Comparison of ENCODE assay signal across 8 cellular contexts in genomic region chr19:41299755-41300089, GRCh38. TPM values are rescaled to one million over a fixed set of nuclear protein-coding genes. Genes with fewer than 3 reads are reported as not detected.
DNase-seq lines count a peak whose midpoint lies in the region; ATAC-seq and TF ChIP-seq lines count a peak whose summit lies in the region.

No MANE protein-coding gene starts in this region.

- peaks cover 100% of the 10 kb centered on the region for H3K4me1 Mint-ChIP-seq in activated CD4-positive, alpha-beta T cell treated with anti-CD3 and anti-CD28 coated beads for 36 hours
- H3K4me1 Mint-ChIP-seq in activated naive CD4-positive, alpha-beta T cell treated with anti-CD3 and anti-CD28 coated beads for 36 hours (ENCODE audit: low read depth): peaks cover 100% of the 10 kb centered on the region
- H3K4me1 Mint-ChIP-seq in WTC11: no peaks in the 10 kb centered on the region

- H3K4me3 ChIP-seq in left ventricle myocardium inferior (no peak overlapping the region), stomach (no peak overlapping the region)

- H3K4me1 ChIP-seq in left ventricle myocardium inferior (peaks cover 74% of the 10 kb centered on the region), stomach (peaks cover 53 to 93% (median 60%) of the 10 kb centered on the region in 4 donors)

- DNase-seq in activated CD4-positive, alpha-beta T cell treated with anti-CD3 and anti-CD28 coated beads for 36 hours: peak; percentile 53
- DNase-seq in activated CD4-positive, alpha-beta T cell treated with anti-CD3 and anti-CD28 coated beads, Interleukin-2, amount 50 U/mL, for 48 hours: no peak
- DNase-seq in activated naive CD4-positive, alpha-beta T cell treated with anti-CD3 and anti-CD28 coated beads for 36 hours: peak; percentile 43
- peak; percentile 75 for DNase-seq in left ventricle myocardium inferior
- peak; percentile 48 for DNase-seq in stomach
- DNase-seq in D341Med (ENCODE audit: low spot score): no peak
- no peak for DNase-seq in WTC11 (ENCODE audit: low spot score)

- intact Hi-C loops in activated CD4-positive, alpha-beta T cell treated with anti-CD3 and anti-CD28 coated beads for 36 hours (cut with DNase I, micrococcal nuclease): no loop called here
- intact Hi-C loops in activated naive CD4-positive, alpha-beta T cell treated with anti-CD3 and anti-CD28 coated beads for 36 hours (cut with micrococcal nuclease): no loop called here
- intact Hi-C loops in left ventricle myocardium inferior (cut with micrococcal nuclease) (no loop called here), stomach (cut with DNase I; ENCODE audit: low total_unique reads) (no loop called here)

- H3K27ac ChIP-seq in left ventricle myocardium inferior (replicated peaks): peak overlapping the region; percentile 86
- H3K27ac ChIP-seq in stomach: peak overlapping the region in 4 of 5 donors; percentile 83 to 98 (median 86)

- TF ChIP-seq POLR2A in stomach (IDR thresholded peaks at IDR 0.05): no peak

- H3K9me3 ChIP-seq in left ventricle myocardium inferior (replicated peaks) (no peaks in the 10 kb centered on the region), stomach (no peaks in the 10 kb centered on the region)

- peaks cover 68% of the 10 kb centered on the region for H3K36me3 ChIP-seq in left ventricle myocardium inferior
- H3K36me3 ChIP-seq in stomach: peaks cover 64 to 99% (median 92%) of the 10 kb centered on the region in 4 donors

- TF ChIP-seq CTCF in left ventricle myocardium inferior (IDR thresholded peaks at IDR 0.05; ENCODE audit: borderline replicate concordance) (no peak), stomach (IDR thresholded peaks at IDR 0.05) (no peak), WTC11 (IDR thresholded peaks at IDR 0.05) (no peak)

- ATAC-seq in activated CD4-positive, alpha-beta T cell treated with anti-CD3 and anti-CD28 coated beads for 36 hours: no peak
- ATAC-seq in GM21423 (IDR thresholded peaks at IDR 0.05; ENCODE audit: unreplicated experiment): no peak
- no peak for ATAC-seq in WTC11

- WGBS in stomach, 5 donors: 18 to 34% (median 29%) methylated on average over 4 of the region's 4 CpGs

- H3K4me3 Mint-ChIP-seq in activated CD4-positive, alpha-beta T cell treated with anti-CD3 and anti-CD28 coated beads for 36 hours: no peak overlapping the region
- no peak overlapping the region for H3K4me3 Mint-ChIP-seq in activated naive CD4-positive, alpha-beta T cell treated with anti-CD3 and anti-CD28 coated beads for 36 hours
- H3K4me3 Mint-ChIP-seq in WTC11: no peak overlapping the region

- H3K27me3 Mint-ChIP-seq in activated CD4-positive, alpha-beta T cell treated with anti-CD3 and anti-CD28 coated beads for 36 hours: no peaks in the 10 kb centered on the region
- H3K27me3 Mint-ChIP-seq in activated naive CD4-positive, alpha-beta T cell treated with anti-CD3 and anti-CD28 coated beads for 36 hours (ENCODE audit: low read depth): no peaks in the 10 kb centered on the region
- no peaks in the 10 kb centered on the region for H3K27me3 Mint-ChIP-seq in WTC11 (ENCODE audit: low read depth)

- CTCF ChIA-PET in activated CD4-positive, alpha-beta T cell treated with anti-CD3 and anti-CD28 coated beads for 36 hours (lab: Charles Lee): interaction anchor here (1.1 to 5.4 kb wide), 2 partner anchors 9 to 18 kb away, joined by 4 to 36 read pairs; no protein-coding TSS in a partner anchor
- CTCF ChIA-PET in activated naive CD4-positive, alpha-beta T cell treated with anti-CD3 and anti-CD28 coated beads for 36 hours (lab: Charles Lee): interaction anchor here (2.3 kb wide), 1 partner anchor 8 kb away, joined by 11 read pairs; no protein-coding TSS in a partner anchor
- CTCF ChIA-PET in WTC11 (lab: Charles Lee): interaction anchor here (1.4 to 1.9 kb wide), 2 partner anchors 9 to 36 kb away, joined by 4 to 7 read pairs; no protein-coding TSS in a partner anchor

- no peak for TF ChIP-seq EP300 in stomach (IDR thresholded peaks at IDR 0.05)

- peak overlapping the region; percentile 55 for H3K27ac Mint-ChIP-seq in activated CD4-positive, alpha-beta T cell treated with anti-CD3 and anti-CD28 coated beads for 36 hours
- peak overlapping the region; percentile 54 for H3K27ac Mint-ChIP-seq in activated naive CD4-positive, alpha-beta T cell treated with anti-CD3 and anti-CD28 coated beads for 36 hours
- no peak overlapping the region; the same call in 1 of the 2 replicates for H3K27ac Mint-ChIP-seq in WTC11

- H3K36me3 Mint-ChIP-seq in activated CD4-positive, alpha-beta T cell treated with anti-CD3 and anti-CD28 coated beads for 36 hours (ENCODE audit: low read depth): peaks cover 79% of the 10 kb centered on the region
- peaks cover 79% of the 10 kb centered on the region for H3K36me3 Mint-ChIP-seq in activated naive CD4-positive, alpha-beta T cell treated with anti-CD3 and anti-CD28 coated beads for 36 hours (ENCODE audit: low read depth)
- H3K36me3 Mint-ChIP-seq in WTC11: peaks cover 94% of the 10 kb centered on the region

- POLR2A ChIA-PET in activated CD4-positive, alpha-beta T cell treated with anti-CD3 and anti-CD28 coated beads for 36 hours (lab: Charles Lee): no interaction called here
- POLR2A ChIA-PET in WTC11 (lab: Charles Lee): interaction anchor here (0.5 kb wide), 1 partner anchor 546 kb away, joined by 6 read pairs; no protein-coding TSS in a partner anchor

- H3K27me3 ChIP-seq in left ventricle myocardium inferior (ENCODE audit: low read depth) (no peaks in the 10 kb centered on the region), stomach (no peaks in the 10 kb centered on the region)

- H3K9me3 Mint-ChIP-seq in activated CD4-positive, alpha-beta T cell treated with anti-CD3 and anti-CD28 coated beads for 36 hours (ENCODE audit: low read depth): no peaks in the 10 kb centered on the region
- no peaks in the 10 kb centered on the region for H3K9me3 Mint-ChIP-seq in activated naive CD4-positive, alpha-beta T cell treated with anti-CD3 and anti-CD28 coated beads for 36 hours
- no peaks in the 10 kb centered on the region for H3K9me3 Mint-ChIP-seq in WTC11

TF ChIP-seq in WTC11, 78 proteins besides CTCF, POLR2A, EP300 and RAD21:
- TF ChIP-seq ATF2 (CRISPR knock-in tag; IDR thresholded peaks at IDR 0.05; ENCODE audit: borderline replicate concordance, low read depth) (no peak), SMAD3 (CRISPR knock-in tag; IDR thresholded peaks at IDR 0.05; ENCODE audit: borderline replicate concordance) (no peak), GTF2I (CRISPR knock-in tag; conservative IDR thresholded peaks at IDR 0.05) (no peak), ZMAT4 (CRISPR knock-in tag; IDR thresholded peaks at IDR 0.05) (no peak)
TF ChIP-seq in WTC11: peak in this region for 0.

RNA-seq across cellular contexts. Expression of gene CCDC97, which starts 10.2 kb away (rescaled TPM):
- total RNA-seq in activated CD4-positive, alpha-beta T cell treated with anti-CD3 and anti-CD28 coated beads for 36 hours: 10 to 100 TPM; 21.2 to 21.4 TPM
- total RNA-seq in activated naive CD4-positive, alpha-beta T cell treated with anti-CD3 and anti-CD28 coated beads for 36 hours: 10 to 100 TPM; 14.9 to 15.8 TPM
- total RNA-seq in left ventricle myocardium inferior (15.5 TPM), stomach (10 to 100 TPM in 3 of 5 donors, 1 to 10 TPM in 2; 2.2 to 62.6 (median 19.7) TPM), WTC11 (2021) (29.7 to 31.4 TPM (median 30.8 TPM) in 3 replicates)
- polyA plus RNA-seq in stomach: 10 to 100 TPM in 2 of 3 donors, 1 to 10 TPM in 1; 9.8 to 13.7 (median 13.0) TPM

RNA-seq across cellular contexts. Expression of gene HNRNPUL1, which starts 35.5 kb away (rescaled TPM):
- total RNA-seq in activated CD4-positive, alpha-beta T cell treated with anti-CD3 and anti-CD28 coated beads for 36 hours: 100 to 1,000 TPM; 263 to 312 TPM
- 100 to 1,000 TPM; 298 to 301 TPM for total RNA-seq in activated naive CD4-positive, alpha-beta T cell treated with anti-CD3 and anti-CD28 coated beads for 36 hours
- total RNA-seq in left ventricle myocardium inferior: 103 TPM
- 100 to 1,000 TPM in 3 of 5 donors, 10 to 100 TPM in 2; 47.8 to 319 (median 104) TPM for total RNA-seq in stomach
- polyA plus RNA-seq in stomach: 10 to 100 TPM; 64.2 to 89.0 (median 84.0) TPM
- 246 to 282 TPM (median 257 TPM) in 3 replicates for total RNA-seq in WTC11 (2021)

RNA-seq across cellular contexts. Expression of gene TGFB1, which starts 54.0 kb away (rescaled TPM):
- 10 to 100 TPM; 86.2 to 99.0 TPM for total RNA-seq in activated CD4-positive, alpha-beta T cell treated with anti-CD3 and anti-CD28 coated beads for 36 hours
- total RNA-seq in activated naive CD4-positive, alpha-beta T cell treated with anti-CD3 and anti-CD28 coated beads for 36 hours: 10 to 100 TPM; 94.4 to 95.6 TPM
- 14.9 TPM for total RNA-seq in left ventricle myocardium inferior
- 10 to 100 TPM in 3 of 5 donors, 1 to 10 TPM in 2; 1.3 to 54.3 (median 13.6) TPM for total RNA-seq in stomach
- 10 to 100 TPM; 10.2 to 15.6 (median 15.4) TPM for polyA plus RNA-seq in stomach
- 10.4 to 11.8 TPM (median 11.0 TPM) in 3 replicates for total RNA-seq in WTC11 (2021)

Comparison
In these comparisons a context has a peak if more than half of its experiments do, and no peak if none do; other contexts are left out.
1. DNase-seq: peak in activated CD4-positive, alpha-beta T cell treated with anti-CD3 and anti-CD28 coated beads for 36 hours (single experiment), activated naive CD4-positive, alpha-beta T cell treated with anti-CD3 and anti-CD28 coated beads for 36 hours (single experiment), left ventricle myocardium inferior (single experiment) and stomach (single experiment); none in activated CD4-positive, alpha-beta T cell treated with anti-CD3 and anti-CD28 coated beads, Interleukin-2, amount 50 U/mL, for 48 hours (0 of 2), D341Med (single experiment) and WTC11 (single experiment).